In the genomic region with DNA sequence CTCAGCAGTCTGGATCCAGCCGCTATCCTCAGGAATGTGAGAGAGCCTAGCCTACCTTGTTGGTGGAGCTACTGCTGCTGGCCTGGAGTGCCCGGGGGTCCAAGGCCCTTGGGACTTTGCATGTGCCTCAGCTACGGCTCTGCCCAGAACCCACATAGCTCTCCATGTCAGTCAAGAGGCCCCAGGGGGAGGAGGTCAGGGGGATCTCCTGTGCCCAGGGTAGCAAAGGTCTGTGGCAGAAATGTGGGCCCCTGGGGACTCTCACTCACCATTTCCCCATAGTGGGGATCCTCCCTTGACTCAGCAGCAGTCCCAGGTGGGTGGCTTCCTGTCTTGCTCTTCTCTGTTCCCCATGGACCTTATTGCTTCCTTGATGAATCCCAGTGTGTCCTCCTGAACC, we compare ENCODE assay signal across 16 cellular contexts.
DNase-seq lines count a peak whose midpoint lies in the region; ATAC-seq and TF ChIP-seq lines count a peak whose summit lies in the region.
"Had no signal": no experiment of that assay in that cellular context is flagged by ENCODE, and none has a peak within 500 bp of the region (broad histone marks: within the 10 kb centered on the region; RNA-seq: fewer than 3 reads in every experiment).

No MANE protein-coding gene starts in this region.

- H3K27me3 Mint-ChIP-seq in activated CD4-positive, alpha-beta T cell treated with anti-CD3 and anti-CD28 coated beads, Interleukin-2, amount 10 ng/mL, durations not matched to agents 7 days and 5 days = no peaks in the 10 kb centered on the region

- ATAC-seq in GM19467 (IDR thresholded peaks at IDR 0.05; ENCODE audit: unreplicated experiment) (peak; percentile 71), HG02870 (IDR thresholded peaks at IDR 0.05; ENCODE audit: unreplicated experiment) (peak; percentile 34), HG03457 (IDR thresholded peaks at IDR 0.05; ENCODE audit: unreplicated experiment) (peak; percentile 63)
- no peak for ATAC-seq in activated naive CD4-positive, alpha-beta T cell treated with anti-CD3 and anti-CD28 coated beads, Interleukin-2, amount 50 U/mL, for 72 hours

- H3K27ac Mint-ChIP-seq in activated CD4-positive, alpha-beta T cell treated with anti-CD3 and anti-CD28 coated beads, Interleukin-2, amount 10 ng/mL, durations not matched to agents 7 days and 5 days = no peak overlapping the region
- no peak overlapping the region for H3K27ac Mint-ChIP-seq in activated naive CD4-positive, alpha-beta T cell treated with anti-CD3 and anti-CD28 coated beads, Interleukin-2, amount 50 U/mL, for 72 hours

- no peak overlapping the region for H3K4me3 Mint-ChIP-seq in activated CD4-positive, alpha-beta T cell treated with anti-CD3 and anti-CD28 coated beads, Interleukin-2, amount 10 ng/mL, durations not matched to agents 7 days and 5 days

- no peaks in the 10 kb centered on the region for H3K36me3 Mint-ChIP-seq in activated CD4-positive, alpha-beta T cell treated with anti-CD3 and anti-CD28 coated beads, Interleukin-2, amount 10 ng/mL, durations not matched to agents 7 days and 5 days (ENCODE audit: low read depth)
- peaks cover 0 to 5% of the 10 kb centered on the region in 2 donors for H3K36me3 Mint-ChIP-seq in activated naive CD4-positive, alpha-beta T cell treated with anti-CD3 and anti-CD28 coated beads, Interleukin-2, amount 50 U/mL, for 72 hours

- in situ Hi-C loops in GM13976 (cut with MboI; ENCODE audit: low sequenced_read_pairs, unreplicated experiment) = no loop called here

- H3K9me3 Mint-ChIP-seq in activated CD4-positive, alpha-beta T cell treated with anti-CD3 and anti-CD28 coated beads, Interleukin-2, amount 10 ng/mL, durations not matched to agents 7 days and 5 days = no peaks in the 10 kb centered on the region
- peaks cover 0 to 7% of the 10 kb centered on the region in 2 donors for H3K9me3 Mint-ChIP-seq in activated naive CD4-positive, alpha-beta T cell treated with anti-CD3 and anti-CD28 coated beads, Interleukin-2, amount 50 U/mL, for 72 hours

- DNase-seq in GM13976 (ENCODE audit: low spot score) (peak; percentile 7), NCI-H2196 (lab: John Stamatoyannopoulos, UW; ENCODE audit: unreplicated experiment) (no peak), H7 (no peak)
- DNase-seq in activated CD4-positive, alpha-beta T cell treated with anti-CD3 and anti-CD28 coated beads, Interleukin-2, amount 10 ng/mL, durations not matched to agents 7 days and 5 days = no peak
- DNase-seq in activated naive CD4-positive, alpha-beta T cell treated with anti-CD3 and anti-CD28 coated beads, Interleukin-2, amount 50 U/mL, for 72 hours (ENCODE audit: low spot score in 2 of 2) = no peak
- DNase-seq: activated CD4-positive, alpha-beta T cell treated with anti-CD3 and anti-CD28 coated beads, Interleukin-2, amount 50 U/mL, for 48 hours; kidney glomerular epithelial cell; NCI-H1048; NCI-H2227 treated with DMSO at 0.1 percent for 48 hours; stimulated activated CD4-positive, alpha-beta T cell treated with anti-CD3 and anti-CD28 coated beads, Interleukin-2, amount 100 ng/mL, for 48 hours; stimulated activated naive CD4-positive, alpha-beta T cell; T-helper 2 cell had no signal

- no peaks in the 10 kb centered on the region for H3K36me3 ChIP-seq in H7 (replicated peaks; ENCODE audit: control insufficient read depth, insufficient read depth, low read length)
- H3K36me3 ChIP-seq: HAP-1 had no signal

- TF ChIP-seq CTCF in GM13976 (IDR thresholded peaks at IDR 0.05; ENCODE audit: borderline replicate concordance, control extremely low read depth, extremely low read depth, insufficient read depth, missing control alignments) = no peak

- POLR2A ChIA-PET in activated CD4-positive, alpha-beta T cell treated with anti-CD3 and anti-CD28 coated beads, Interleukin-2, amount 10 ng/mL, durations not matched to agents 7 days and 5 days (lab: Charles Lee) = no interaction called here

- H3K4me1 Mint-ChIP-seq in activated CD4-positive, alpha-beta T cell treated with anti-CD3 and anti-CD28 coated beads, Interleukin-2, amount 10 ng/mL, durations not matched to agents 7 days and 5 days = no peaks in the 10 kb centered on the region

- no peaks in the 10 kb centered on the region for H3K27me3 ChIP-seq in H7 (ENCODE audit: control insufficient read depth, insufficient read depth, low read length)

- CTCF ChIA-PET in activated CD4-positive, alpha-beta T cell treated with anti-CD3 and anti-CD28 coated beads, Interleukin-2, amount 10 ng/mL, durations not matched to agents 7 days and 5 days (lab: Charles Lee) = no interaction called here

- H3K4me3 ChIP-seq in H7 (ENCODE audit: insufficient read depth, low read depth, low read length) = no peak overlapping the region
- H3K4me3 ChIP-seq: HAP-1 had no signal

Comparison
In these comparisons a context has a peak if more than half of its experiments do, and no peak if none do; other contexts are left out.
1. ATAC-seq: peak in GM19467 (single experiment), HG02870 (single experiment) and HG03457 (single experiment); none in activated naive CD4-positive, alpha-beta T cell treated with anti-CD3 and anti-CD28 coated beads, Interleukin-2, amount 50 U/mL, for 72 hours (0 of 2).